In the genomic region with DNA sequence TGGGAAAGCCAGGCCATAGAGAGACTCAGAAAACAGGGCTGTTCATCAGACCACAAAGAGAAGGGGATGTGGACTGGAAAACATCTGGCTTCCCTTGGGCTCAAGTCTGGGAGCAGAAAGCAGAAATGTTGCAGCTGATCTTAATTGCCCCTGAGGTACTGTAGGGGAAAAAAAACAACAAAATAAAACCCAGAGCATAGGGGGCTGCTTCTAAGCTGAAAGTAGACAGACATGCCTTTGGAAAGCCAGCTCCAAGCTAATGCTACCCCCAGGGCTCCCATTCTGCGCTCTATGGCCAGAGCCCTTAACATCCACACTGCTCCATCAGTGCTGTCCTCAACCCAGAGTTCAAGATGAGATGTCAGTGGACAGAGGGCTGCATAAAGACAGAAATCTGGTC, we compare ENCODE assay signal across 2 cellular contexts.
TF ChIP-seq lines count a peak whose summit lies in the region.

No MANE protein-coding gene starts in this region.

TF ChIP-seq in IMR-90, 13 proteins besides CTCF, POLR2A, EP300 and RAD21:
- TF ChIP-seq CHD1 (IDR thresholded peaks at IDR 0.05; ENCODE audit: low read depth, low read length): no peak
- TF ChIP-seq FOS (IDR thresholded peaks at IDR 0.05; ENCODE audit: low read depth, low read length): no peak
- TF ChIP-seq BHLHE40 (IDR thresholded peaks at IDR 0.05; ENCODE audit: low read depth, low read length): no peak
- TF ChIP-seq, protein P1, sequence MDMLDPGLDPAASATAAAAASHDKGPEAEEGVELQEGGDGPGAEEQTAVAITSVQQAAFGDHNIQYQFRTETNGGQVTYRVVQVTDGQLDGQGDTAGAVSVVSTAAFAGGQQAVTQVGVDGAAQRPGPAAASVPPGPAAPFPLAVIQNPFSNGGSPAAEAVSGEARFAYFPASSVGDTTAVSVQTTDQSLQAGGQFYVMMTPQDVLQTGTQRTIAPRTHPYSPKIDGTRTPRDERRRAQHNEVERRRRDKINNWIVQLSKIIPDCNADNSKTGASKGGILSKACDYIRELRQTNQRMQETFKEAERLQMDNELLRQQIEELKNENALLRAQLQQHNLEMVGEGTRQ (IDR thresholded peaks at IDR 0.05; ENCODE audit: low read depth, low read length): no peak
- TF ChIP-seq RFX5 (IDR thresholded peaks at IDR 0.05; ENCODE audit: low read depth, low read length): no peak
- no peak for TF ChIP-seq CEBPB (IDR thresholded peaks at IDR 0.05; ENCODE audit: low read depth, low read length)
- TF ChIP-seq RCOR1 (IDR thresholded peaks at IDR 0.05; ENCODE audit: insufficient replicate concordance, low read length): no peak
- TF ChIP-seq NFE2L2 (IDR thresholded peaks at IDR 0.05; ENCODE audit: low read depth, low read length): no peak
- TF ChIP-seq, protein P2, sequence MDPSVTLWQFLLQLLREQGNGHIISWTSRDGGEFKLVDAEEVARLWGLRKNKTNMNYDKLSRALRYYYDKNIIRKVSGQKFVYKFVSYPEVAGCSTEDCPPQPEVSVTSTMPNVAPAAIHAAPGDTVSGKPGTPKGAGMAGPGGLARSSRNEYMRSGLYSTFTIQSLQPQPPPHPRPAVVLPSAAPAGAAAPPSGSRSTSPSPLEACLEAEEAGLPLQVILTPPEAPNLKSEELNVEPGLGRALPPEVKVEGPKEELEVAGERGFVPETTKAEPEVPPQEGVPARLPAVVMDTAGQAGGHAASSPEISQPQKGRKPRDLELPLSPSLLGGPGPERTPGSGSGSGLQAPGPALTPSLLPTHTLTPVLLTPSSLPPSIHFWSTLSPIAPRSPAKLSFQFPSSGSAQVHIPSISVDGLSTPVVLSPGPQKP (IDR thresholded peaks at IDR 0.05; ENCODE audit: borderline replicate concordance, low read depth, low read length): no peak
- TF ChIP-seq MAZ (IDR thresholded peaks at IDR 0.05; ENCODE audit: borderline replicate concordance, low read depth, low read length): no peak
- TF ChIP-seq MXI1 (IDR thresholded peaks at IDR 0.05; ENCODE audit: borderline replicate concordance, low read depth, low read length): no peak
- no peak for TF ChIP-seq MAFK (IDR thresholded peaks at IDR 0.05; ENCODE audit: low read depth, low read length)

TF ChIP-seq in liver, 16 proteins besides CTCF, POLR2A, EP300 and RAD21:
- TF ChIP-seq HNF4G (IDR thresholded peaks at IDR 0.05) (no peak), NR2F2 (IDR thresholded peaks at IDR 0.05) (no peak), FOXA2 (IDR thresholded peaks at IDR 0.05) (no peak), JUND (IDR thresholded peaks at IDR 0.05) (no peak), YY1 (IDR thresholded peaks at IDR 0.05) (no peak), GABPA (IDR thresholded peaks at IDR 0.05 in 1 of 2, conservative IDR thresholded peaks at IDR 0.05 in 1 of 2) (no peak), SP1 (IDR thresholded peaks at IDR 0.05) (no peak), EGR1 (IDR thresholded peaks at IDR 0.05; ENCODE audit: low read depth in 2 of 2) (no peak), TAF1 (conservative IDR thresholded peaks at IDR 0.05) (no peak), FOXA1 (IDR thresholded peaks at IDR 0.05) (no peak), RXRA (IDR thresholded peaks at IDR 0.05) (no peak), HNF4A (conservative IDR thresholded peaks at IDR 0.05) (no peak)
- TF ChIP-seq, protein P3, sequence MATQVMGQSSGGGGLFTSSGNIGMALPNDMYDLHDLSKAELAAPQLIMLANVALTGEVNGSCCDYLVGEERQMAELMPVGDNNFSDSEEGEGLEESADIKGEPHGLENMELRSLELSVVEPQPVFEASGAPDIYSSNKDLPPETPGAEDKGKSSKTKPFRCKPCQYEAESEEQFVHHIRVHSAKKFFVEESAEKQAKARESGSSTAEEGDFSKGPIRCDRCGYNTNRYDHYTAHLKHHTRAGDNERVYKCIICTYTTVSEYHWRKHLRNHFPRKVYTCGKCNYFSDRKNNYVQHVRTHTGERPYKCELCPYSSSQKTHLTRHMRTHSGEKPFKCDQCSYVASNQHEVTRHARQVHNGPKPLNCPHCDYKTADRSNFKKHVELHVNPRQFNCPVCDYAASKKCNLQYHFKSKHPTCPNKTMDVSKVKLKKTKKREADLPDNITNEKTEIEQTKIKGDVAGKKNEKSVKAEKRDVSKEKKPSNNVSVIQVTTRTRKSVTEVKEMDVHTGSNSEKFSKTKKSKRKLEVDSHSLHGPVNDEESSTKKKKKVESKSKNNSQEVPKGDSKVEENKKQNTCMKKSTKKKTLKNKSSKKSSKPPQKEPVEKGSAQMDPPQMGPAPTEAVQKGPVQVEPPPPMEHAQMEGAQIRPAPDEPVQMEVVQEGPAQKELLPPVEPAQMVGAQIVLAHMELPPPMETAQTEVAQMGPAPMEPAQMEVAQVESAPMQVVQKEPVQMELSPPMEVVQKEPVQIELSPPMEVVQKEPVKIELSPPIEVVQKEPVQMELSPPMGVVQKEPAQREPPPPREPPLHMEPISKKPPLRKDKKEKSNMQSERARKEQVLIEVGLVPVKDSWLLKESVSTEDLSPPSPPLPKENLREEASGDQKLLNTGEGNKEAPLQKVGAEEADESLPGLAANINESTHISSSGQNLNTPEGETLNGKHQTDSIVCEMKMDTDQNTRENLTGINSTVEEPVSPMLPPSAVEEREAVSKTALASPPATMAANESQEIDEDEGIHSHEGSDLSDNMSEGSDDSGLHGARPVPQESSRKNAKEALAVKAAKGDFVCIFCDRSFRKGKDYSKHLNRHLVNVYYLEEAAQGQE (IDR thresholded peaks at IDR 0.05): no peak
- TF ChIP-seq, protein P4, sequence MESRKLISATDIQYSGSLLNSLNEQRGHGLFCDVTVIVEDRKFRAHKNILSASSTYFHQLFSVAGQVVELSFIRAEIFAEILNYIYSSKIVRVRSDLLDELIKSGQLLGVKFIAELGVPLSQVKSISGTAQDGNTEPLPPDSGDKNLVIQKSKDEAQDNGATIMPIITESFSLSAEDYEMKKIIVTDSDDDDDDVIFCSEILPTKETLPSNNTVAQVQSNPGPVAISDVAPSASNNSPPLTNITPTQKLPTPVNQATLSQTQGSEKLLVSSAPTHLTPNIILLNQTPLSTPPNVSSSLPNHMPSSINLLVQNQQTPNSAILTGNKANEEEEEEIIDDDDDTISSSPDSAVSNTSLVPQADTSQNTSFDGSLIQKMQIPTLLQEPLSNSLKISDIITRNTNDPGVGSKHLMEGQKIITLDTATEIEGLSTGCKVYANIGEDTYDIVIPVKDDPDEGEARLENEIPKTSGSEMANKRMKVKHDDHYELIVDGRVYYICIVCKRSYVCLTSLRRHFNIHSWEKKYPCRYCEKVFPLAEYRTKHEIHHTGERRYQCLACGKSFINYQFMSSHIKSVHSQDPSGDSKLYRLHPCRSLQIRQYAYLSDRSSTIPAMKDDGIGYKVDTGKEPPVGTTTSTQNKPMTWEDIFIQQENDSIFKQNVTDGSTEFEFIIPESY (IDR thresholded peaks at IDR 0.05): no peak
- TF ChIP-seq, protein P5, sequence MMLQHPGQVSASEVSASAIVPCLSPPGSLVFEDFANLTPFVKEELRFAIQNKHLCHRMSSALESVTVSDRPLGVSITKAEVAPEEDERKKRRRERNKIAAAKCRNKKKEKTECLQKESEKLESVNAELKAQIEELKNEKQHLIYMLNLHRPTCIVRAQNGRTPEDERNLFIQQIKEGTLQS (IDR thresholded peaks at IDR 0.05): no peak
- TF ChIP-seq, protein P6, sequence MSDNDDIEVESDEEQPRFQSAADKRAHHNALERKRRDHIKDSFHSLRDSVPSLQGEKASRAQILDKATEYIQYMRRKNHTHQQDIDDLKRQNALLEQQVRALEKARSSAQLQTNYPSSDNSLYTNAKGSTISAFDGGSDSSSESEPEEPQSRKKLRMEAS (IDR thresholded peaks at IDR 0.05): no peak
